13 cellular contexts compared by ENCODE assay signal in the genomic region with DNA sequence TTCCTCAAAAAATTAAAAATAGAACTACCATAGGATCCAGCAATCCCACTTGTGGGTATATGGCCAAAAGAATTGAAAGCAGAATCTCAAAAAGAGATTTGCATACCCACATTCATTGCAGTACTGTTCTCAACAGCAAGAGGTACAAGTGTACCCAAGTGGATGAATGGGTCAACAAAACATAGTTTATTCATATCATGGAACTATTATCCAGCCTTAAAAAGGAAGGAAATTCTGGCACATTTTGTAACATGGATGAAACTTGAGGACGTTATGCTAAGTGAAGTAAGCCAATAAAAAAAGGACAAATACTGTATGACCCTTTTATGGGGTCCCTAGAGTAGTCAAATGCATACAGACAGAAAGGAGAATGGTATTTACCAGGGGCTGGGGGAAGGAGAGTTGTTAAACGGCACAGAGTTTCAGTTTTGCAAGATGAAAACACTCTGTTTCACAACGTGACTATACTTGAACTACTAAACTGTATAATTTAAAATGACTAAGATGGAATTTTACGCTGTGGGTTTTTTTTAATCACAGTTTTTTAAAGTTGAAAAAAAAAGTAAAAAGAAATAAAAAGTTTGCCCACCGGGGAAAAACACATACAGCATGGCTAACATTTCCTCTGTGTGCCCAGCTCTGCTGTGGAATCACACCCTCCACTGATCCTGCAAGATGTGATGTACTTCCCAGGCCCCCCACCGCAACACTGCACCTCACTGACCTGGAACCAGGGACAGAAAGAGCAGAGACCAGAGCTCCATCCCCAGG. TPM values are rescaled to one million over a fixed set of nuclear protein-coding genes. Genes with fewer than 3 reads are reported as not detected.
DNase-seq lines count a peak whose midpoint lies in the region; ATAC-seq, FAIRE-seq and TF ChIP-seq lines count a peak whose summit lies in the region.
"Had no signal": no experiment of that assay in that cellular context is flagged by ENCODE, and none has a peak within 500 bp of the region (broad histone marks: within the 10 kb centered on the region; RNA-seq: fewer than 3 reads in every experiment).

No MANE protein-coding gene starts in this region.

- H3K4me1 ChIP-seq in colonic mucosa (no peaks in the 10 kb centered on the region), prostate gland (replicated peaks) (no peaks in the 10 kb centered on the region)

- TF ChIP-seq POLR2A in GM12892 (IDR thresholded peaks at IDR 0.05; ENCODE audit: low read depth, low read length) (no peak), prostate gland (IDR thresholded peaks at IDR 0.05) (no peak)

- no peaks in the 10 kb centered on the region for H3K9me3 Mint-ChIP-seq in activated T-helper 1 cell treated with anti-CD3 and anti-CD28 coated beads, Interleukin-12 subunit alpha, Interleukin-12 subunit beta, Interleukin-2, Interleukin-4 antibody, amounts not matched to agents 30 ng/mL and 10 ng/mL and 1 ng/mL, durations not matched to agents 14 hours and 24 hours and 36 hours
- H3K9me3 Mint-ChIP-seq in effector memory CD8-positive, alpha-beta T cell: no peaks in the 10 kb centered on the region

- H3K4me3 Mint-ChIP-seq in activated T-helper 1 cell treated with anti-CD3 and anti-CD28 coated beads, Interleukin-12 subunit alpha, Interleukin-12 subunit beta, Interleukin-2, Interleukin-4 antibody, amounts not matched to agents 30 ng/mL and 10 ng/mL and 1 ng/mL, durations not matched to agents 14 hours and 24 hours and 36 hours: peak overlapping the region; percentile 66
- no peak overlapping the region for H3K4me3 Mint-ChIP-seq in effector memory CD8-positive, alpha-beta T cell

- H3K36me3 ChIP-seq in colonic mucosa (no peaks in the 10 kb centered on the region), prostate gland (no peaks in the 10 kb centered on the region)
- H3K36me3 ChIP-seq: brain microvascular endothelial cell, WERI-Rb-1 had no signal

- H3K27me3 ChIP-seq in colonic mucosa: no peaks in the 10 kb centered on the region
- H3K27me3 ChIP-seq in prostate gland (replicated peaks; ENCODE audit: insufficient read depth): no peaks in the 10 kb centered on the region

- intact Hi-C loops in activated T-helper 1 cell treated with anti-CD3 and anti-CD28 coated beads, Interleukin-12 subunit alpha, Interleukin-12 subunit beta, Interleukin-2, Interleukin-4 antibody, amounts not matched to agents 30 ng/mL and 10 ng/mL and 1 ng/mL, durations not matched to agents 14 hours and 24 hours and 36 hours (cut with micrococcal nuclease): loop anchor here (1.0 to 5.0 kb wide), 3 partner anchors 58 to 106 kb away; no protein-coding TSS in a partner anchor
- intact Hi-C loops in colonic mucosa (cut with DNase I) (no loop called here), prostate gland (cut with DNase I) (no loop called here)

- H3K36me3 Mint-ChIP-seq in activated T-helper 1 cell treated with anti-CD3 and anti-CD28 coated beads, Interleukin-12 subunit alpha, Interleukin-12 subunit beta, Interleukin-2, Interleukin-4 antibody, amounts not matched to agents 30 ng/mL and 10 ng/mL and 1 ng/mL, durations not matched to agents 14 hours and 24 hours and 36 hours (ENCODE audit: low read depth): no peaks in the 10 kb centered on the region
- H3K36me3 Mint-ChIP-seq in effector memory CD8-positive, alpha-beta T cell (ENCODE audit: insufficient read depth): no peaks in the 10 kb centered on the region

- peaks cover 20% of the 10 kb centered on the region for H3K4me1 Mint-ChIP-seq in activated T-helper 1 cell treated with anti-CD3 and anti-CD28 coated beads, Interleukin-12 subunit alpha, Interleukin-12 subunit beta, Interleukin-2, Interleukin-4 antibody, amounts not matched to agents 30 ng/mL and 10 ng/mL and 1 ng/mL, durations not matched to agents 14 hours and 24 hours and 36 hours (ENCODE audit: low read depth)
- peaks cover 5 to 7% of the 10 kb centered on the region in 2 donors for H3K4me1 Mint-ChIP-seq in effector memory CD8-positive, alpha-beta T cell (ENCODE audit: low read depth in 2 of 2)

- H3K27me3 Mint-ChIP-seq in activated T-helper 1 cell treated with anti-CD3 and anti-CD28 coated beads, Interleukin-12 subunit alpha, Interleukin-12 subunit beta, Interleukin-2, Interleukin-4 antibody, amounts not matched to agents 30 ng/mL and 10 ng/mL and 1 ng/mL, durations not matched to agents 14 hours and 24 hours and 36 hours (ENCODE audit: insufficient read depth): peaks cover 3% of the 10 kb centered on the region
- H3K27me3 Mint-ChIP-seq in effector memory CD8-positive, alpha-beta T cell: no peaks in the 10 kb centered on the region

- WGBS in prostate gland: 32% methylated on average over 6 of the region's 6 CpGs

- H3K27ac Mint-ChIP-seq in activated T-helper 1 cell treated with anti-CD3 and anti-CD28 coated beads, Interleukin-12 subunit alpha, Interleukin-12 subunit beta, Interleukin-2, Interleukin-4 antibody, amounts not matched to agents 30 ng/mL and 10 ng/mL and 1 ng/mL, durations not matched to agents 14 hours and 24 hours and 36 hours: peak overlapping the region; percentile 67
- peak overlapping the region in 1 of 2 donors; percentile 38 for H3K27ac Mint-ChIP-seq in effector memory CD8-positive, alpha-beta T cell

- DNase-seq in GM12892 (ENCODE audit: insufficient read length) (no peak), colonic mucosa (no peak), NCI-H2081 treated with DMSO at 0.1 percent for 48 hours (lab: John Stamatoyannopoulos, UW) (no peak), prostate gland (ENCODE audit: low spot score) (no peak)
- DNase-seq in activated T-helper 1 cell treated with anti-CD3 and anti-CD28 coated beads, Interleukin-12 subunit alpha, Interleukin-12 subunit beta, Interleukin-2, Interleukin-4 antibody, amounts not matched to agents 30 ng/mL and 10 ng/mL and 1 ng/mL, durations not matched to agents 14 hours and 24 hours and 36 hours (ENCODE audit: low spot score): no peak
- DNase-seq in effector memory CD8-positive, alpha-beta T cell: no peak
- DNase-seq: brain microvascular endothelial cell, glutamatergic neuron, NCI-H748 treated with DMSO at 0.1 percent for 48 hours, WERI-Rb-1 had no signal

- FAIRE-seq in GM12892 (lab: Jason Lieb, UNC): peak; percentile 88

- no peak overlapping the region for H3K4me3 ChIP-seq in colonic mucosa
- H3K4me3 ChIP-seq in prostate gland: no peak overlapping the region

- ATAC-seq in GM19395 (IDR thresholded peaks at IDR 0.05; ENCODE audit: unreplicated experiment) (peak; percentile 85), HG03039 (IDR thresholded peaks at IDR 0.05; ENCODE audit: unreplicated experiment) (peak; percentile 70)
- no peak for ATAC-seq in effector memory CD8-positive, alpha-beta T cell (replicated peaks)

- no peak overlapping the region for H3K27ac ChIP-seq in colonic mucosa
- H3K27ac ChIP-seq in prostate gland: no peak overlapping the region
- H3K27ac ChIP-seq: brain microvascular endothelial cell, WERI-Rb-1 had no signal

- TF ChIP-seq CTCF in colonic mucosa (IDR thresholded peaks at IDR 0.05): no peak
- no peak for TF ChIP-seq CTCF in prostate gland (IDR thresholded peaks at IDR 0.05)

- H3K9me3 ChIP-seq in colonic mucosa (no peaks in the 10 kb centered on the region), prostate gland (no peaks in the 10 kb centered on the region)

- H3K9ac ChIP-seq in colonic mucosa (ENCODE audit: low read depth in 2 of 2, low read length in 2 of 2): no peak overlapping the region

RNA-seq across cellular contexts. Expression of gene TVP23A, which starts 6.1 kb away (rescaled TPM):
- polyA plus RNA-seq in GM12892 (2012; ENCODE audit: missing spikeins): 20.1 TPM
- not detected in 2 replicates for total RNA-seq in activated T-helper 1 cell treated with anti-CD3 and anti-CD28 coated beads, Interleukin-12 subunit alpha, Interleukin-12 subunit beta, Interleukin-2, Interleukin-4 antibody, amounts not matched to agents 30 ng/mL and 10 ng/mL and 1 ng/mL, durations not matched to agents 14 hours and 24 hours and 36 hours
- under 1 TPM in 1 of 2 donors, not detected in 1; 0.19 TPM for total RNA-seq in colonic mucosa
- 1 to 10 TPM in 1 of 2 donors, under 1 TPM in 1; 0.27 to 5.8 TPM for total RNA-seq in prostate gland
- total RNA-seq: myocyte had no signal
